Comparison of ENCODE assay signal across 29 cellular contexts in genomic region chr6:136736281-136736960, GRCh38. TPM values are rescaled to one million over a fixed set of nuclear protein-coding genes. Genes with fewer than 3 reads are reported as not detected.
DNase-seq lines count a peak whose midpoint lies in the region; ATAC-seq, FAIRE-seq and TF ChIP-seq lines count a peak whose summit lies in the region.
"Had no signal": no experiment of that assay in that cellular context is flagged by ENCODE, and none has a peak within 500 bp of the region (broad histone marks: within the 10 kb centered on the region; RNA-seq: fewer than 3 reads in every experiment).

No MANE protein-coding gene starts in this region.

- peak overlapping the region; percentile 51 to 52 for H3K27ac ChIP-seq in coronary artery
- H3K27ac ChIP-seq in stomach: peak overlapping the region in 3 of 5 donors; percentile 58 to 61 (median 61)
- no peak overlapping the region for H3K27ac ChIP-seq in caudate nucleus (ENCODE audit: low read depth, low read length)
- H3K27ac ChIP-seq in kidney (ENCODE audit: low read depth in 2 of 2, low read length in 2 of 2): no peak overlapping the region
- H3K27ac ChIP-seq: 22Rv1, cardiac muscle cell, RWPE1 had no signal

- peak; percentile 52 for ATAC-seq in HG03159 (IDR thresholded peaks at IDR 0.05; ENCODE audit: unreplicated experiment)
- ATAC-seq: activated CD4-positive, alpha-beta T cell treated with anti-CD3 and anti-CD28 coated beads for 36 hours; activated T-cell treated with anti-CD3 and anti-CD28 coated beads, Interleukin-2, amount 50 U/mL, for 4 hours; CD8-positive, alpha-beta T cell; T-helper 17 cell had no signal

- intact Hi-C loops in stomach (cut with DNase I; ENCODE audit: low total_unique reads): no loop called here
- intact Hi-C loops in kidney (cut with DNase I): no loop called here

- no peak for TF ChIP-seq POLR2A in stomach (IDR thresholded peaks at IDR 0.05)

- peak; percentile 5 for DNase-seq in DMS53 (lab: John Stamatoyannopoulos, UW)
- no peak for DNase-seq in DMS53 treated with DMSO at 0.1 percent for 48 hours (lab: John Stamatoyannopoulos, UW; ENCODE audit: unreplicated experiment)
- DNase-seq in coronary artery (ENCODE audit: low spot score): no peak
- no peak for DNase-seq in stomach
- DNase-seq in caudate nucleus (lab: John Stamatoyannopoulos, UW): no peak
- no peak for DNase-seq in kidney
- no peak for DNase-seq in GF-D8 (lab: John Stamatoyannopoulos, UW)
- DNase-seq: activated CD4-positive, alpha-beta T cell treated with anti-CD3 and anti-CD28 coated beads for 36 hours; activated naive CD4-positive, alpha-beta T cell; activated T-cell treated with anti-CD3 and anti-CD28 coated beads, Interleukin-2, amount 50 U/mL, for 4 hours; AML-193; CD8-positive, alpha-beta T cell; Karpas-422; NCI-H1048; NCI-H187 treated with DMSO at 0.1 percent for 48 hours; NCI-H226; NCI-H748 treated with DMSO at 0.1 percent for 48 hours; SK-N-SH; small intestine; stimulated activated CD4-positive, alpha-beta T cell treated with anti-CD3 and anti-CD28 coated beads, Interleukin-1b, Interleukin-23, amount 100 ng/mL, for 48 hours; substantia nigra; T-helper 17 cell had no signal

- TF ChIP-seq CTCF in coronary artery (IDR thresholded peaks at IDR 0.05) (no peak), stomach (IDR thresholded peaks at IDR 0.05) (no peak), kidney (IDR thresholded peaks at IDR 0.05; ENCODE audit: borderline replicate concordance, extremely low read depth, insufficient read depth) (no peak)

- H3K9me3 ChIP-seq in stomach (no peaks in the 10 kb centered on the region), kidney (ENCODE audit: control insufficient read depth in 1 of 2, low read length in 2 of 2) (no peaks in the 10 kb centered on the region)
- H3K9me3 ChIP-seq: SK-N-SH had no signal

- no peak for FAIRE-seq in kidney (lab: Jason Lieb, UNC)
- FAIRE-seq: endometrium, keratinocyte, small intestine had no signal

- H3K9ac ChIP-seq in kidney (ENCODE audit: low read length in 2 of 2): no peak overlapping the region
- H3K9ac ChIP-seq: SK-N-SH had no signal

- H3K4me3 ChIP-seq in coronary artery (no peak overlapping the region), stomach (no peak overlapping the region), kidney (ENCODE audit: low read length in 2 of 2) (no peak overlapping the region)
- H3K4me3 ChIP-seq: cardiac muscle cell had no signal

- H3K36me3 ChIP-seq in stomach (no peaks in the 10 kb centered on the region), kidney (ENCODE audit: control insufficient read depth in 1 of 2, insufficient read depth in 2 of 2, low read length in 2 of 2) (no peaks in the 10 kb centered on the region)
- H3K36me3 ChIP-seq: cardiac muscle cell had no signal

- no peaks in the 10 kb centered on the region for H3K27me3 ChIP-seq in stomach
- H3K27me3 ChIP-seq: cardiac muscle cell had no signal

- peaks cover 15 to 50% (median 40%) of the 10 kb centered on the region in 4 donors for H3K4me1 ChIP-seq in stomach
- H3K4me1 ChIP-seq in kidney (ENCODE audit: control insufficient read depth in 1 of 2, insufficient read depth in 1 of 2, low read depth in 1 of 2, low read length in 2 of 2): peaks cover 17 to 18% of the 10 kb centered on the region in 2 donors

- WGBS in stomach, 5 donors: 77 to 85% (median 83%) methylated on average over 5 of the region's 5 CpGs

- TF ChIP-seq EP300 in stomach (IDR thresholded peaks at IDR 0.05): no peak

RNA-seq across cellular contexts. Expression of gene MAP3K5, which starts 55.9 kb away (rescaled TPM):
- 10 to 100 TPM; 23.2 to 40.3 (median 24.5) TPM for total RNA-seq in stomach
- polyA plus RNA-seq in stomach: 10 to 100 TPM in 2 of 3 donors, 1 to 10 TPM in 1; 4.9 to 12.5 (median 12.4) TPM
- 32.9 TPM for total RNA-seq in kidney
- polyA plus RNA-seq in kidney (ENCODE audit: insufficient read depth, low read depth, low replicate concordance): 5.9 TPM
- total RNA-seq: G401 had no signal

Comparison
In these comparisons a context has a peak if more than half of its experiments do, and no peak if none do; other contexts are left out.
1. H3K27ac ChIP-seq: peak in coronary artery (2 of 2) and stomach (3 of 5); none in caudate nucleus (single experiment) and kidney (0 of 2).